In genomic region chr11:93718057-93718563, GRCh38 we compare ENCODE assay signal across 8 cellular contexts. TPM values are rescaled to one million over a fixed set of nuclear protein-coding genes. Genes with fewer than 3 reads are reported as not detected.
DNase-seq lines count a peak whose midpoint lies in the region; ATAC-seq and TF ChIP-seq lines count a peak whose summit lies in the region.

No MANE protein-coding gene starts in this region.

- H3K27me3 Mint-ChIP-seq in activated naive CD8-positive, alpha-beta T cell treated with anti-CD3 and anti-CD28 coated beads, Interleukin-2, amount 50 U/mL, for 24 hours: no peaks in the 10 kb centered on the region
- H3K27me3 Mint-ChIP-seq in HFFc6 (ENCODE audit: insufficient read depth): peaks cover 3% of the 10 kb centered on the region; the same call in 1 of the 2 replicates

- ATAC-seq in GM21423 (IDR thresholded peaks at IDR 0.05; ENCODE audit: unreplicated experiment) (peak; percentile 95), HG03565 (IDR thresholded peaks at IDR 0.05; ENCODE audit: unreplicated experiment) (peak; percentile 76), Right ventricle myocardium superior (ENCODE audit: poor library complexity) (no peak)
- peak; percentile 51 for ATAC-seq in activated naive CD8-positive, alpha-beta T cell treated with anti-CD3 and anti-CD28 coated beads, Interleukin-2, amount 50 U/mL, for 24 hours

- DNase-seq in GM06990 (ENCODE audit: extremely low read depth, insufficient read length): peak; percentile 43
- DNase-seq in activated naive CD8-positive, alpha-beta T cell treated with anti-CD3 and anti-CD28 coated beads, Interleukin-2, amount 50 U/mL, for 24 hours: no peak
- DNase-seq in HFFc6: no peak
- no peak for DNase-seq in NCI-H69 (lab: John Stamatoyannopoulos, UW)
- DNase-seq in activated effector memory CD4-positive, alpha-beta T cell treated with anti-CD3 and anti-CD28 coated beads, Interleukin-2, amount 50 U/mL, for 16 hours: no peak
- no peak for DNase-seq in Right ventricle myocardium superior

- TF ChIP-seq CTCF in GM06990 (IDR thresholded peaks at IDR 0.05; ENCODE audit: insufficient read depth, low read length, poor library complexity, severe bottlenecking): no peak
- TF ChIP-seq CTCF in HFFc6 (IDR thresholded peaks at IDR 0.05): no peak

- peak overlapping the region; percentile 23 for H3K27ac Mint-ChIP-seq in activated naive CD8-positive, alpha-beta T cell treated with anti-CD3 and anti-CD28 coated beads, Interleukin-2, amount 50 U/mL, for 24 hours
- H3K27ac Mint-ChIP-seq in HFFc6: no peak overlapping the region

- H3K4me3 Mint-ChIP-seq in activated naive CD8-positive, alpha-beta T cell treated with anti-CD3 and anti-CD28 coated beads, Interleukin-2, amount 50 U/mL, for 24 hours: no peak overlapping the region
- H3K4me3 Mint-ChIP-seq in HFFc6: no peak overlapping the region

- no peaks in the 10 kb centered on the region for H3K9me3 Mint-ChIP-seq in activated naive CD8-positive, alpha-beta T cell treated with anti-CD3 and anti-CD28 coated beads, Interleukin-2, amount 50 U/mL, for 24 hours
- H3K9me3 Mint-ChIP-seq in HFFc6: no peaks in the 10 kb centered on the region

- intact Hi-C loops in Right ventricle myocardium superior (cut with DNase I): no loop called here

- peaks cover 15% of the 10 kb centered on the region for H3K4me1 Mint-ChIP-seq in activated naive CD8-positive, alpha-beta T cell treated with anti-CD3 and anti-CD28 coated beads, Interleukin-2, amount 50 U/mL, for 24 hours
- H3K4me1 Mint-ChIP-seq in HFFc6 (ENCODE audit: low read depth): no peaks in the 10 kb centered on the region

- no peaks in the 10 kb centered on the region for H3K27me3 ChIP-seq in GM06990 (replicated peaks; ENCODE audit: control insufficient read depth, insufficient read depth, low read length)

- H3K36me3 ChIP-seq in GM06990 (ENCODE audit: control insufficient read depth, insufficient read depth, low read length): peaks cover 8% of the 10 kb centered on the region

- peaks cover 71% of the 10 kb centered on the region for H3K36me3 Mint-ChIP-seq in activated naive CD8-positive, alpha-beta T cell treated with anti-CD3 and anti-CD28 coated beads, Interleukin-2, amount 50 U/mL, for 24 hours (ENCODE audit: low read depth)
- peaks cover 22% of the 10 kb centered on the region for H3K36me3 Mint-ChIP-seq in HFFc6 (ENCODE audit: low read depth)

- H3K4me3 ChIP-seq in GM06990 (replicated peaks; ENCODE audit: low read depth, low read length): no peak overlapping the region

RNA-seq across cellular contexts. Expression of gene TAF1D, which starts 23.2 kb away (rescaled TPM):
- 100 to 1,000 TPM in 2 of 6 experiments, 10 to 100 TPM in 4; 89.6 to 112 (median 97.0) TPM for total RNA-seq in HFFc6 (2021; fragmentation: NEBNext Ultra II Directional; extraction: Animal tissue kit (Norgen Biotek cat#: 25700))
- 28.2 TPM for total RNA-seq in Right ventricle myocardium superior

RNA-seq across cellular contexts. Expression of gene C11orf54, which starts 23.4 kb away (rescaled TPM):
- 10 to 100 TPM; 10.1 to 14.4 (median 12.7) TPM for total RNA-seq in HFFc6 (2021; fragmentation: NEBNext Ultra II Directional; extraction: Animal tissue kit (Norgen Biotek cat#: 25700))
- 30.2 TPM for total RNA-seq in Right ventricle myocardium superior

RNA-seq across cellular contexts. Expression of gene CEP295, which starts 56.6 kb away (rescaled TPM):
- total RNA-seq in HFFc6 (2021; fragmentation: NEBNext Ultra II Directional; extraction: Animal tissue kit (Norgen Biotek cat#: 25700)): 1 to 10 TPM; 6.0 to 8.1 (median 7.2) TPM
- total RNA-seq in Right ventricle myocardium superior: 4.5 TPM
